Comparison of ENCODE assay signal across 11 cellular contexts in the genomic region with DNA sequence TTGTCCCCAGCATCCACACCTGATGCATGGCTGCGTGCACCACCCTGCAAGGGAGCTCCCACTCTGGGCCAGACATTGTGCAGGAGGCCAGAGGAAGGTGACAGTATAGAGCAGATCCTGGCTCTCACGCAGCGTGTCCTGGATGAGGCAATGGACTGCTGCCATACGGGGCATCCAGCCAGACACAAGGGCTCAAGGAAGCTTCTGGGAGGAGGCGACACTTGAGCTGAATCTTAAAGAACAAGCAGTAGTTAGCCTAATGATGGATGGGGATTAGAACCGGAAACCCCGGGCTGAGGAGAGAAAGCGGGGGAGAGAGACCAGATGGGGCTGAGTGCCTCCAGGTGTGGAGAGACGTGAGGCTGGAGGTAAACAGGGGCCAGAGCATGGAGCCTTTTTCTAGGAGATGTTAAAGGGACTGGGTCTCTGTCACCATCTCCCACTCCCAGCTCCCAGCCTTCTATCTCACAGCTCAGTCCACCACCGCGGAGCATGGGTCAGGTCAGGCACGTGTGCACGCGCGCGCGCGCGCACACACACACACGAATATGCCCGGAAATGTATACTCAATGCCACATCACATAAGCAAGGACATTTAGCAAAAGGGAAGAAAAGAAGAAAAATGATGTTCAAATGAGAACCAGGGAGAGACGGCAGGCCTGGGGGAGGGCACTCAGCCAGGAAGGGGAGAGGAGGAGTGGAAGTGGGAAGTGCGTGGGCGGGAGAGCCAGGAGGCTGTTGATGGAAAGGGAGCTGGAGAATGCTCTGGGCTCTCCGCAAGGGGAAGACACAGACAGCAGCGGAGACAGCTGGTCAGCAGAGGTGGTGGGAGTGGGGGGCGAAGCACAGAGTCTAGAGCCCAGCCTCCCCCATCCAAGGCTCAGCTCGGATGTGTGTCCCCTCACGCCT. TPM values are rescaled to one million over a fixed set of nuclear protein-coding genes. Genes with fewer than 3 reads are reported as not detected.
A peak's percentile ranks its signal among the peaks of the same experiment; 100 is the strongest.
DNase-seq lines count a peak whose midpoint lies in the region; TF ChIP-seq lines count a peak whose summit lies in the region.
"Had no signal": no experiment of that assay in that cellular context is flagged by ENCODE, and none has a peak within 500 bp of the region (broad histone marks: within the 10 kb centered on the region; RNA-seq: fewer than 3 reads in every experiment).

No MANE protein-coding gene starts in this region.

- H3K9me2 ChIP-seq in OCI-LY7 (ENCODE audit: insufficient read depth, low read length) = no peaks in the 10 kb centered on the region

- DNase-seq in GM04504 (ENCODE audit: low read depth) = peak; percentile 17
- DNase-seq in adrenal gland = peak; percentile 32 to 80 (median 55)
- peak; percentile 50 for DNase-seq in left ventricle myocardium inferior
- DNase-seq in NCI-H2081 (lab: John Stamatoyannopoulos, UW) = no peak
- DNase-seq in CD14-positive monocyte (ENCODE audit: low spot score) = no peak
- DNase-seq in activated T-cell treated with anti-CD3 and anti-CD28 coated beads, Interleukin-2, amount 50 U/mL, for 48 hours = no peak
- DNase-seq in OCI-LY7 (ENCODE audit: low spot score) = no peak

- peaks cover 4 to 15% (median 7%) of the 10 kb centered on the region in 3 donors for H3K27me3 Mint-ChIP-seq in CD14-positive monocyte (ENCODE audit: low read depth in 3 of 3)

- no peak overlapping the region for H3K9ac ChIP-seq in rectal smooth muscle tissue (ENCODE audit: low read length)

- WGBS in adrenal gland, 4 donors = 17 to 20% (median 19%) methylated on average over 28 to 29 of the region's 29 CpGs

- no peaks in the 10 kb centered on the region for H3K79me2 ChIP-seq in OCI-LY7 (ENCODE audit: insufficient read depth, low read depth, low read length)

- no peaks in the 10 kb centered on the region for H3K27me3 ChIP-seq in adrenal gland
- H3K27me3 ChIP-seq in left ventricle myocardium inferior (ENCODE audit: low read depth) = peaks cover 24% of the 10 kb centered on the region
- no peaks in the 10 kb centered on the region for H3K27me3 ChIP-seq in rectal smooth muscle tissue (ENCODE audit: control insufficient read depth, insufficient read depth, low read length)

- H3K4me2 ChIP-seq in OCI-LY7 (ENCODE audit: low read length) = no peak overlapping the region

- no peaks in the 10 kb centered on the region for H4K20me1 ChIP-seq in OCI-LY7 (ENCODE audit: insufficient read depth, low read length)

- H3K9me3 ChIP-seq in adrenal gland (replicated peaks in 1 of 3) = no peaks in the 10 kb centered on the region
- peaks cover 8% of the 10 kb centered on the region for H3K9me3 ChIP-seq in left ventricle myocardium inferior (replicated peaks)
- no peaks in the 10 kb centered on the region for H3K9me3 ChIP-seq in OCI-LY7 (ENCODE audit: low read length)
- H3K9me3 ChIP-seq: neutrophil had no signal

- H3K4me1 ChIP-seq in adrenal gland (replicated peaks in 1 of 2) (peaks cover 0 to 6% of the 10 kb centered on the region in 2 donors), left ventricle myocardium inferior (peaks cover 23% of the 10 kb centered on the region), rectal smooth muscle tissue (ENCODE audit: control insufficient read depth, insufficient read depth, low read length) (peaks cover 10% of the 10 kb centered on the region), OCI-LY7 (ENCODE audit: insufficient read depth, low read length, poor library complexity, severe bottlenecking) (no peaks in the 10 kb centered on the region)

- peaks cover 7% of the 10 kb centered on the region for H3K4me1 Mint-ChIP-seq in CD14-positive monocyte

- H3K4me3 ChIP-seq in adrenal gland = peak overlapping the region in 1 of 4 donors; percentile 19
- H3K4me3 ChIP-seq in left ventricle myocardium inferior = peak overlapping the region; percentile 50
- H3K4me3 ChIP-seq in rectal smooth muscle tissue (ENCODE audit: low read length) = peak overlapping the region; percentile 17
- no peak overlapping the region for H3K4me3 ChIP-seq in OCI-LY7 (ENCODE audit: low read depth, low read length, poor library complexity, severe bottlenecking)
- H3K4me3 ChIP-seq: GM12878 had no signal

- TF ChIP-seq POLR2A in adrenal gland (IDR thresholded peaks at IDR 0.05) = no peak

- no TSS peak for BruUV-seq in OCI-LY7 (replicated peaks; lab: Mats Ljungman, UMichigan)

- H3K36me3 ChIP-seq in adrenal gland (replicated peaks in 1 of 2) = no peaks in the 10 kb centered on the region
- no peaks in the 10 kb centered on the region for H3K36me3 ChIP-seq in left ventricle myocardium inferior
- H3K36me3 ChIP-seq in rectal smooth muscle tissue (ENCODE audit: control insufficient read depth, insufficient read depth, low read length) = no peaks in the 10 kb centered on the region
- no peaks in the 10 kb centered on the region for H3K36me3 ChIP-seq in OCI-LY7 (ENCODE audit: insufficient read depth, low read length)
- H3K36me3 ChIP-seq: neutrophil had no signal

- POLR2A ChIA-PET in OCI-LY7 (lab: Charles Lee) = interaction anchor here (0.7 kb wide), 1 partner anchor 288 kb away, joined by 3 read pairs; no protein-coding TSS in a partner anchor

- CTCF ChIA-PET in OCI-LY7 (lab: Charles Lee; ENCODE audit: unreplicated experiment) = no interaction called here

- H3K9me3 Mint-ChIP-seq in CD14-positive monocyte = peaks cover 0 to 2% (median 0%) of the 10 kb centered on the region in 7 donors

- H3K27ac ChIP-seq in adrenal gland (peak overlapping the region in 2 of 5 donors; percentile 6 to 43), left ventricle myocardium inferior (replicated peaks) (no peak overlapping the region), rectal smooth muscle tissue (ENCODE audit: low read depth, low read length) (no peak overlapping the region), OCI-LY7 (ENCODE audit: low read depth, low read length, poor library complexity, severe bottlenecking) (no peak overlapping the region)
- H3K27ac ChIP-seq: neutrophil had no signal

- H2AFZ ChIP-seq in OCI-LY7 (ENCODE audit: low read length) = no peak overlapping the region

- intact Hi-C loops in adrenal gland (cut with DNase I) (no loop called here), left ventricle myocardium inferior (cut with micrococcal nuclease) (no loop called here), CD14-positive monocyte (cut with micrococcal nuclease) (no loop called here), OCI-LY7 (cut with micrococcal nuclease; ENCODE audit: unreplicated experiment) (no loop called here)

- H3K36me3 Mint-ChIP-seq in CD14-positive monocyte = no peaks in the 10 kb centered on the region

- TF ChIP-seq CTCF in adrenal gland (IDR thresholded peaks at IDR 0.05) (no peak), left ventricle myocardium inferior (IDR thresholded peaks at IDR 0.05; ENCODE audit: borderline replicate concordance) (no peak), CD14-positive monocyte (IDR thresholded peaks at IDR 0.05) (no peak), OCI-LY7 (conservative IDR thresholded peaks at IDR 0.05; ENCODE audit: low read length) (no peak)

- peak overlapping the region in 1 of 2 donors; percentile 33 for H3K4me3 Mint-ChIP-seq in CD14-positive monocyte

- H3K27ac Mint-ChIP-seq in CD14-positive monocyte = no peak overlapping the region

RNA-seq across cellular contexts. Expression of a gene that starts 46.2 kb away (rescaled TPM):
- not detected for total RNA-seq in adrenal gland
- polyA plus RNA-seq in adrenal gland = not detected
- not detected for total RNA-seq in left ventricle myocardium inferior
- not detected for polyA plus RNA-seq in CD14-positive monocyte
- total RNA-seq in OCI-LY7 (2014; rRNA removed; shearing (Covaris generic)) = not detected in 2 replicates
- total RNA-seq in OCI-LY7 (2022) = 0.40 and 0.50 TPM in 2 replicates
- total RNA-seq: bronchial epithelial cell had no signal

RNA-seq across cellular contexts. Expression of a gene that starts 60.0 kb away (rescaled TPM):
- not detected for total RNA-seq in adrenal gland
- polyA plus RNA-seq in adrenal gland = not detected
- not detected for total RNA-seq in left ventricle myocardium inferior
- polyA plus RNA-seq in CD14-positive monocyte = not detected
- not detected in 2 replicates for total RNA-seq in OCI-LY7 (2014; rRNA removed; shearing (Covaris generic))
- not detected in 2 replicates for total RNA-seq in OCI-LY7 (2022)
- total RNA-seq: bronchial epithelial cell, GM12878 had no signal

Comparison
In these comparisons a context has a peak if more than half of its experiments do, and no peak if none do; other contexts are left out.
1. DNase-seq: peak in GM04504 (single experiment), adrenal gland (7 of 7) and left ventricle myocardium inferior (single experiment); none in NCI-H2081 (0 of 2), CD14-positive monocyte (single experiment), activated T-cell treated with anti-CD3 and anti-CD28 coated beads, Interleukin-2, amount 50 U/mL, for 48 hours (0 of 2) and OCI-LY7 (single experiment).